In genomic region chr7:92621641-92622429, GRCh38 we compare ENCODE assay signal across 8 cellular contexts. TPM values are rescaled to one million over a fixed set of nuclear protein-coding genes. Genes with fewer than 3 reads are reported as not detected.
DNase-seq lines count a peak whose midpoint lies in the region; ATAC-seq and TF ChIP-seq lines count a peak whose summit lies in the region.

No MANE protein-coding gene starts in this region.

- no peak for TF ChIP-seq POLR2A in esophagus muscularis mucosa (IDR thresholded peaks at IDR 0.05; ENCODE audit: low read depth)

- TF ChIP-seq CTCF in Caco-2 (IDR thresholded peaks at IDR 0.05; ENCODE audit: insufficient read depth in 1 of 2, low read depth in 1 of 2, low read length in 1 of 2, severe bottlenecking in 1 of 2, unreplicated experiment in 1 of 2) (no peak), Loucy (conservative IDR thresholded peaks at IDR 0.05; ENCODE audit: low read length) (no peak), esophagus muscularis mucosa (IDR thresholded peaks at IDR 0.05) (no peak), upper lobe of right lung (IDR thresholded peaks at IDR 0.05) (no peak)

- peak overlapping the region; percentile 51 for H3K9ac ChIP-seq in Loucy (ENCODE audit: low read depth, low read length, poor library complexity, severe bottlenecking)

- no peak overlapping the region for H2AFZ ChIP-seq in Loucy (ENCODE audit: low read length)

- H4K20me1 ChIP-seq in Loucy (ENCODE audit: insufficient read depth, low read length, poor library complexity, severe bottlenecking), result peaks cover 52% of the 10 kb centered on the region

- no peaks in the 10 kb centered on the region for H3K9me3 Mint-ChIP-seq in Caco-2 (ENCODE audit: unreplicated experiment)

- H3K4me2 ChIP-seq in Loucy (ENCODE audit: low read depth, low read length, poor library complexity, severe bottlenecking), result peak overlapping the region; percentile 60

- no peaks in the 10 kb centered on the region for H3K4me1 ChIP-seq in Caco-2
- peaks cover 54% of the 10 kb centered on the region for H3K4me1 ChIP-seq in Loucy (ENCODE audit: insufficient read depth, low read length, poor library complexity, severe bottlenecking)
- H3K4me1 ChIP-seq in esophagus muscularis mucosa, result peaks cover 13 to 27% (median 24%) of the 10 kb centered on the region in 4 donors
- H3K4me1 ChIP-seq in upper lobe of right lung, result peaks cover 8% of the 10 kb centered on the region

- no peaks in the 10 kb centered on the region for H3K27me3 ChIP-seq in Caco-2 (replicated peaks; ENCODE audit: control insufficient read depth, insufficient read depth, low read length)
- H3K27me3 ChIP-seq in Loucy (ENCODE audit: insufficient read depth, low read length, poor library complexity, severe bottlenecking), result no peaks in the 10 kb centered on the region
- no peaks in the 10 kb centered on the region for H3K27me3 ChIP-seq in esophagus muscularis mucosa
- H3K27me3 ChIP-seq in upper lobe of right lung, result no peaks in the 10 kb centered on the region

- H3F3A ChIP-seq in Loucy (ENCODE audit: low read depth), result peaks cover 21% of the 10 kb centered on the region

- TF ChIP-seq EP300 in esophagus muscularis mucosa (IDR thresholded peaks at IDR 0.05), result no peak

- peaks cover 1% of the 10 kb centered on the region; the same call in 1 of the 2 replicates for H3K36me3 ChIP-seq in Caco-2 (ENCODE audit: control insufficient read depth, insufficient read depth, low read length)
- peaks cover 80% of the 10 kb centered on the region for H3K36me3 ChIP-seq in Loucy (ENCODE audit: insufficient read depth, low read length)
- H3K36me3 ChIP-seq in esophagus muscularis mucosa, result peaks cover 6 to 12% (median 11%) of the 10 kb centered on the region in 4 donors
- H3K36me3 ChIP-seq in upper lobe of right lung, result peaks cover 12% of the 10 kb centered on the region

- 70% methylated on average over 4 of the region's 4 CpGs for WGBS in esophagus muscularis mucosa

- H3K36me3 Mint-ChIP-seq in Caco-2 (ENCODE audit: insufficient read depth, unreplicated experiment), result peaks cover 59% of the 10 kb centered on the region

- no peaks in the 10 kb centered on the region for H3K27me3 Mint-ChIP-seq in Caco-2 (ENCODE audit: insufficient read depth, unreplicated experiment)

- H3K4me3 ChIP-seq in Caco-2 (ENCODE audit: low read depth, low read length), result no peak overlapping the region
- H3K4me3 ChIP-seq in Loucy (ENCODE audit: low read length, poor library complexity, severe bottlenecking), result peak overlapping the region; percentile 50
- H3K4me3 ChIP-seq in esophagus muscularis mucosa, result no peak overlapping the region
- H3K4me3 ChIP-seq in upper lobe of right lung, result no peak overlapping the region

- ATAC-seq in GM21447 (IDR thresholded peaks at IDR 0.05; ENCODE audit: unreplicated experiment), result peak; percentile 54
- ATAC-seq in upper lobe of right lung, result no peak

- no peaks in the 10 kb centered on the region for H3K9me3 ChIP-seq in Caco-2
- H3K9me3 ChIP-seq in Loucy (ENCODE audit: insufficient read depth, low read depth, low read length), result no peaks in the 10 kb centered on the region; the same call in 1 of the 2 replicates
- H3K9me3 ChIP-seq in esophagus muscularis mucosa, result no peaks in the 10 kb centered on the region
- H3K9me3 ChIP-seq in upper lobe of right lung, result no peaks in the 10 kb centered on the region

- BruUV-seq in Caco-2 (replicated peaks; lab: Mats Ljungman, UMichigan), result no TSS peak

- CTCF ChIA-PET in Caco-2 (lab: Charles Lee), result no interaction called here

- no peaks in the 10 kb centered on the region for H3K9me2 ChIP-seq in Loucy (replicated peaks; ENCODE audit: low read depth, low read length)

- no peak for DNase-seq in Caco-2
- DNase-seq in esophagus muscularis mucosa (ENCODE audit: extremely low spot score), result no peak
- no peak for DNase-seq in upper lobe of right lung
- no peak for DNase-seq in NCI-H345 (lab: John Stamatoyannopoulos, UW)
- DNase-seq in globus pallidus (ENCODE audit: low spot score), result no peak
- no peak for DNase-seq in NCI-H1105 treated with DMSO at 0.1 percent for 48 hours (lab: John Stamatoyannopoulos, UW)

- H3K4me1 Mint-ChIP-seq in Caco-2 (ENCODE audit: low read depth, unreplicated experiment), result peaks cover 7% of the 10 kb centered on the region

- peak overlapping the region; percentile 46 to 69 (median 57) for H3K27ac ChIP-seq in esophagus muscularis mucosa (replicated peaks in 1 of 4)
- peak overlapping the region; percentile 2 for H3K27ac ChIP-seq in upper lobe of right lung

- no peak overlapping the region for H3K4me3 Mint-ChIP-seq in Caco-2 (ENCODE audit: unreplicated experiment)

- POLR2A ChIA-PET in Caco-2 (lab: Charles Lee), result no interaction called here

- intact Hi-C loops in Caco-2 (cut with micrococcal nuclease; ENCODE audit: unreplicated experiment), result loop anchor here (1.0 kb wide), 6 partner anchors 23 to 433 kb away; no protein-coding TSS in a partner anchor
- intact Hi-C loops in esophagus muscularis mucosa (cut with DNase I), result loop anchor here (2.0 to 5.0 kb wide), 3 partner anchors 211 to 433 kb away; no protein-coding TSS in a partner anchor
- intact Hi-C loops in upper lobe of right lung (cut with DNase I), result loop anchor here (10.0 kb wide), 2 partner anchors 213 to 433 kb away; partner anchors contain the start of gene CDK6

- H3K27ac Mint-ChIP-seq in Caco-2 (ENCODE audit: unreplicated experiment), result peak overlapping the region; percentile 22

- H3K79me2 ChIP-seq in Loucy (ENCODE audit: insufficient read depth, low read length), result peaks cover 91% of the 10 kb centered on the region

RNA-seq across cellular contexts. Expression of gene FAM133B, which starts 31.6 kb away (rescaled TPM):
- total RNA-seq in Caco-2 (2022) (41.9 and 42.5 TPM in 2 replicates), esophagus muscularis mucosa (10 to 100 TPM; 15.7 to 22.0 (median 19.2) TPM), upper lobe of right lung (21.2 TPM)
